1 cellular context compared by ENCODE assay signal in the genomic region with DNA sequence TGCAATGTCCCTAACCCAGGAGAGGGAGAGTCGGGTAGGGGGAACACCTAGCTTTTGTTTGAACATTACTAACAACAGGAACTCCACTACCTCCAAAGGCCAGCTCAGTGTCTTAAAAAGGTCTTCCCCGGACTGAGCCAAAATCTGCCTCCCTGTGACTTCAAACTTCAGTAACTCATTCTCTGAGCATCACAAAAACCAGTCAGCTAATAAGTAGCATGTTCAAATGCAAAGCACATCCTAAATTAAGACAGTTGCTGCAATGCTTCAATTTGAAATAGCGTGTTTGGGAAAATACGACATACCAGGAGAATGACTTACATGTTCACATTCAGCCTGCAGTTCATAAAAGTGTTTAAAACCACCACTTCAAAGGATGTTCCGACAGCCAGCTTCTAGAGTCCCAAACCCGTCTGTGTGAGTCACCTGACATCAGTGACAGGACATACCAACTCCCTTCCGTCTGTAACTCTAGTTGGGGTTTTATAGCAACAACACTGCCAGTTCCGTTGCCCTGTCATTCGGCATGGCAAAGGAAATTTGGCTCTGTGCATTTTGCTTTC.
TF ChIP-seq lines count a peak whose summit lies in the region.

No MANE protein-coding gene starts in this region.

TF ChIP-seq in HepG2, 621 proteins besides CTCF, POLR2A, EP300 and RAD21 (continued from another document and continues in another):
- TF ChIP-seq, protein P1, sequence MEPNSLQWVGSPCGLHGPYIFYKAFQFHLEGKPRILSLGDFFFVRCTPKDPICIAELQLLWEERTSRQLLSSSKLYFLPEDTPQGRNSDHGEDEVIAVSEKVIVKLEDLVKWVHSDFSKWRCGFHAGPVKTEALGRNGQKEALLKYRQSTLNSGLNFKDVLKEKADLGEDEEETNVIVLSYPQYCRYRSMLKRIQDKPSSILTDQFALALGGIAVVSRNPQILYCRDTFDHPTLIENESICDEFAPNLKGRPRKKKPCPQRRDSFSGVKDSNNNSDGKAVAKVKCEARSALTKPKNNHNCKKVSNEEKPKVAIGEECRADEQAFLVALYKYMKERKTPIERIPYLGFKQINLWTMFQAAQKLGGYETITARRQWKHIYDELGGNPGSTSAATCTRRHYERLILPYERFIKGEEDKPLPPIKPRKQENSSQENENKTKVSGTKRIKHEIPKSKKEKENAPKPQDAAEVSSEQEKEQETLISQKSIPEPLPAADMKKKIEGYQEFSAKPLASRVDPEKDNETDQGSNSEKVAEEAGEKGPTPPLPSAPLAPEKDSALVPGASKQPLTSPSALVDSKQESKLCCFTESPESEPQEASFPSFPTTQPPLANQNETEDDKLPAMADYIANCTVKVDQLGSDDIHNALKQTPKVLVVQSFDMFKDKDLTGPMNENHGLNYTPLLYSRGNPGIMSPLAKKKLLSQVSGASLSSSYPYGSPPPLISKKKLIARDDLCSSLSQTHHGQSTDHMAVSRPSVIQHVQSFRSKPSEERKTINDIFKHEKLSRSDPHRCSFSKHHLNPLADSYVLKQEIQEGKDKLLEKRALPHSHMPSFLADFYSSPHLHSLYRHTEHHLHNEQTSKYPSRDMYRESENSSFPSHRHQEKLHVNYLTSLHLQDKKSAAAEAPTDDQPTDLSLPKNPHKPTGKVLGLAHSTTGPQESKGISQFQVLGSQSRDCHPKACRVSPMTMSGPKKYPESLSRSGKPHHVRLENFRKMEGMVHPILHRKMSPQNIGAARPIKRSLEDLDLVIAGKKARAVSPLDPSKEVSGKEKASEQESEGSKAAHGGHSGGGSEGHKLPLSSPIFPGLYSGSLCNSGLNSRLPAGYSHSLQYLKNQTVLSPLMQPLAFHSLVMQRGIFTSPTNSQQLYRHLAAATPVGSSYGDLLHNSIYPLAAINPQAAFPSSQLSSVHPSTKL (CRISPR knock-in tag; IDR thresholded peaks at IDR 0.05) = peak; percentile 74
- TF ChIP-seq ETV5 (CRISPR knock-in tag; IDR thresholded peaks at IDR 0.05; ENCODE audit: borderline replicate concordance) = peak; percentile 85; the same call in 1 of the 2 replicates
- TF ChIP-seq SMYD3 (CRISPR knock-in tag; IDR thresholded peaks at IDR 0.05) = 0 out of 2 replicates have a peak, but pooled peaks have one; percentile 31
- no peak for TF ChIP-seq ZFX (CRISPR knock-in tag; IDR thresholded peaks at IDR 0.05; ENCODE audit: low read depth)
- TF ChIP-seq, protein P2, sequence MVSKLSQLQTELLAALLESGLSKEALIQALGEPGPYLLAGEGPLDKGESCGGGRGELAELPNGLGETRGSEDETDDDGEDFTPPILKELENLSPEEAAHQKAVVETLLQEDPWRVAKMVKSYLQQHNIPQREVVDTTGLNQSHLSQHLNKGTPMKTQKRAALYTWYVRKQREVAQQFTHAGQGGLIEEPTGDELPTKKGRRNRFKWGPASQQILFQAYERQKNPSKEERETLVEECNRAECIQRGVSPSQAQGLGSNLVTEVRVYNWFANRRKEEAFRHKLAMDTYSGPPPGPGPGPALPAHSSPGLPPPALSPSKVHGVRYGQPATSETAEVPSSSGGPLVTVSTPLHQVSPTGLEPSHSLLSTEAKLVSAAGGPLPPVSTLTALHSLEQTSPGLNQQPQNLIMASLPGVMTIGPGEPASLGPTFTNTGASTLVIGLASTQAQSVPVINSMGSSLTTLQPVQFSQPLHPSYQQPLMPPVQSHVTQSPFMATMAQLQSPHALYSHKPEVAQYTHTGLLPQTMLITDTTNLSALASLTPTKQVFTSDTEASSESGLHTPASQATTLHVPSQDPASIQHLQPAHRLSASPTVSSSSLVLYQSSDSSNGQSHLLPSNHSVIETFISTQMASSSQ (IDR thresholded peaks at IDR 0.05; ENCODE audit: low read depth) = 0 out of 2 replicates have a peak, but pooled peaks have one; percentile 5
- TF ChIP-seq, protein P2 (CRISPR knock-in tag; IDR thresholded peaks at IDR 0.05; ENCODE audit: borderline replicate concordance) = no peak
- 0 out of 2 replicates have a peak, but pooled peaks have one; percentile 37 for TF ChIP-seq USF2 (IDR thresholded peaks at IDR 0.05; ENCODE audit: low read depth, low read length)
- no peak for TF ChIP-seq USF2 (CRISPR knock-in tag; IDR thresholded peaks at IDR 0.05; ENCODE audit: borderline replicate concordance)
- 0 out of 2 replicates have a peak, but pooled peaks have one; percentile 25 for TF ChIP-seq ZKSCAN8 (CRISPR knock-in tag; IDR thresholded peaks at IDR 0.05; ENCODE audit: borderline replicate concordance)
- no peak for TF ChIP-seq ZNF558 (CRISPR knock-in tag; IDR thresholded peaks at IDR 0.05; ENCODE audit: borderline replicate concordance)
- peak; percentile 31; the same call in 1 of the 2 replicates for TF ChIP-seq TFDP1 (CRISPR knock-in tag; IDR thresholded peaks at IDR 0.05; ENCODE audit: borderline replicate concordance)
- TF ChIP-seq, protein P3, sequence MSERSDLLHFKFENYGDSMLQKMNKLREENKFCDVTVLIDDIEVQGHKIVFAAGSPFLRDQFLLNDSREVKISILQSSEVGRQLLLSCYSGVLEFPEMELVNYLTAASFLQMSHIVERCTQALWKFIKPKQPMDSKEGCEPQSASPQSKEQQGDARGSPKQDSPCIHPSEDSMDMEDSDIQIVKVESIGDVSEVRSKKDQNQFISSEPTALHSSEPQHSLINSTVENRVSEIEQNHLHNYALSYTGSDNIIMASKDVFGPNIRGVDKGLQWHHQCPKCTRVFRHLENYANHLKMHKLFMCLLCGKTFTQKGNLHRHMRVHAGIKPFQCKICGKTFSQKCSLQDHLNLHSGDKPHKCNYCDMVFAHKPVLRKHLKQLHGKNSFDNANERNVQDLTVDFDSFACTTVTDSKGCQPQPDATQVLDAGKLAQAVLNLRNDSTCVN (CRISPR knock-in tag; IDR thresholded peaks at IDR 0.05; ENCODE audit: borderline replicate concordance) = peak; percentile 78; the same call in 1 of the 2 replicates
- TF ChIP-seq SKI (IDR thresholded peaks at IDR 0.05; ENCODE audit: partially characterized antibody) = peak; percentile 66
- no peak for TF ChIP-seq RFX1 (IDR thresholded peaks at IDR 0.05)
- peak; percentile 64; the same call in 1 of the 2 replicates for TF ChIP-seq SOX5 (CRISPR knock-in tag; IDR thresholded peaks at IDR 0.05; ENCODE audit: borderline replicate concordance)
- TF ChIP-seq, protein P4, sequence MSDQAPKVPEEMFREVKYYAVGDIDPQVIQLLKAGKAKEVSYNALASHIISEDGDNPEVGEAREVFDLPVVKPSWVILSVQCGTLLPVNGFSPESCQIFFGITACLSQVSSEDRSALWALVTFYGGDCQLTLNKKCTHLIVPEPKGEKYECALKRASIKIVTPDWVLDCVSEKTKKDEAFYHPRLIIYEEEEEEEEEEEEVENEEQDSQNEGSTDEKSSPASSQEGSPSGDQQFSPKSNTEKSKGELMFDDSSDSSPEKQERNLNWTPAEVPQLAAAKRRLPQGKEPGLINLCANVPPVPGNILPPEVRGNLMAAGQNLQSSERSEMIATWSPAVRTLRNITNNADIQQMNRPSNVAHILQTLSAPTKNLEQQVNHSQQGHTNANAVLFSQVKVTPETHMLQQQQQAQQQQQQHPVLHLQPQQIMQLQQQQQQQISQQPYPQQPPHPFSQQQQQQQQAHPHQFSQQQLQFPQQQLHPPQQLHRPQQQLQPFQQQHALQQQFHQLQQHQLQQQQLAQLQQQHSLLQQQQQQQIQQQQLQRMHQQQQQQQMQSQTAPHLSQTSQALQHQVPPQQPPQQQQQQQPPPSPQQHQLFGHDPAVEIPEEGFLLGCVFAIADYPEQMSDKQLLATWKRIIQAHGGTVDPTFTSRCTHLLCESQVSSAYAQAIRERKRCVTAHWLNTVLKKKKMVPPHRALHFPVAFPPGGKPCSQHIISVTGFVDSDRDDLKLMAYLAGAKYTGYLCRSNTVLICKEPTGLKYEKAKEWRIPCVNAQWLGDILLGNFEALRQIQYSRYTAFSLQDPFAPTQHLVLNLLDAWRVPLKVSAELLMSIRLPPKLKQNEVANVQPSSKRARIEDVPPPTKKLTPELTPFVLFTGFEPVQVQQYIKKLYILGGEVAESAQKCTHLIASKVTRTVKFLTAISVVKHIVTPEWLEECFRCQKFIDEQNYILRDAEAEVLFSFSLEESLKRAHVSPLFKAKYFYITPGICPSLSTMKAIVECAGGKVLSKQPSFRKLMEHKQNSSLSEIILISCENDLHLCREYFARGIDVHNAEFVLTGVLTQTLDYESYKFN (CRISPR knock-in tag; conservative IDR thresholded peaks at IDR 0.05) = 0 out of 2 replicates have a peak, but pooled peaks have one; percentile 52
- no peak for TF ChIP-seq ZNF501 (CRISPR knock-in tag; IDR thresholded peaks at IDR 0.05)
- no peak for TF ChIP-seq RFXANK (CRISPR knock-in tag; IDR thresholded peaks at IDR 0.05)
- TF ChIP-seq CAMTA2 (CRISPR knock-in tag; IDR thresholded peaks at IDR 0.05; ENCODE audit: borderline replicate concordance) = no peak
- TF ChIP-seq, protein P5, sequence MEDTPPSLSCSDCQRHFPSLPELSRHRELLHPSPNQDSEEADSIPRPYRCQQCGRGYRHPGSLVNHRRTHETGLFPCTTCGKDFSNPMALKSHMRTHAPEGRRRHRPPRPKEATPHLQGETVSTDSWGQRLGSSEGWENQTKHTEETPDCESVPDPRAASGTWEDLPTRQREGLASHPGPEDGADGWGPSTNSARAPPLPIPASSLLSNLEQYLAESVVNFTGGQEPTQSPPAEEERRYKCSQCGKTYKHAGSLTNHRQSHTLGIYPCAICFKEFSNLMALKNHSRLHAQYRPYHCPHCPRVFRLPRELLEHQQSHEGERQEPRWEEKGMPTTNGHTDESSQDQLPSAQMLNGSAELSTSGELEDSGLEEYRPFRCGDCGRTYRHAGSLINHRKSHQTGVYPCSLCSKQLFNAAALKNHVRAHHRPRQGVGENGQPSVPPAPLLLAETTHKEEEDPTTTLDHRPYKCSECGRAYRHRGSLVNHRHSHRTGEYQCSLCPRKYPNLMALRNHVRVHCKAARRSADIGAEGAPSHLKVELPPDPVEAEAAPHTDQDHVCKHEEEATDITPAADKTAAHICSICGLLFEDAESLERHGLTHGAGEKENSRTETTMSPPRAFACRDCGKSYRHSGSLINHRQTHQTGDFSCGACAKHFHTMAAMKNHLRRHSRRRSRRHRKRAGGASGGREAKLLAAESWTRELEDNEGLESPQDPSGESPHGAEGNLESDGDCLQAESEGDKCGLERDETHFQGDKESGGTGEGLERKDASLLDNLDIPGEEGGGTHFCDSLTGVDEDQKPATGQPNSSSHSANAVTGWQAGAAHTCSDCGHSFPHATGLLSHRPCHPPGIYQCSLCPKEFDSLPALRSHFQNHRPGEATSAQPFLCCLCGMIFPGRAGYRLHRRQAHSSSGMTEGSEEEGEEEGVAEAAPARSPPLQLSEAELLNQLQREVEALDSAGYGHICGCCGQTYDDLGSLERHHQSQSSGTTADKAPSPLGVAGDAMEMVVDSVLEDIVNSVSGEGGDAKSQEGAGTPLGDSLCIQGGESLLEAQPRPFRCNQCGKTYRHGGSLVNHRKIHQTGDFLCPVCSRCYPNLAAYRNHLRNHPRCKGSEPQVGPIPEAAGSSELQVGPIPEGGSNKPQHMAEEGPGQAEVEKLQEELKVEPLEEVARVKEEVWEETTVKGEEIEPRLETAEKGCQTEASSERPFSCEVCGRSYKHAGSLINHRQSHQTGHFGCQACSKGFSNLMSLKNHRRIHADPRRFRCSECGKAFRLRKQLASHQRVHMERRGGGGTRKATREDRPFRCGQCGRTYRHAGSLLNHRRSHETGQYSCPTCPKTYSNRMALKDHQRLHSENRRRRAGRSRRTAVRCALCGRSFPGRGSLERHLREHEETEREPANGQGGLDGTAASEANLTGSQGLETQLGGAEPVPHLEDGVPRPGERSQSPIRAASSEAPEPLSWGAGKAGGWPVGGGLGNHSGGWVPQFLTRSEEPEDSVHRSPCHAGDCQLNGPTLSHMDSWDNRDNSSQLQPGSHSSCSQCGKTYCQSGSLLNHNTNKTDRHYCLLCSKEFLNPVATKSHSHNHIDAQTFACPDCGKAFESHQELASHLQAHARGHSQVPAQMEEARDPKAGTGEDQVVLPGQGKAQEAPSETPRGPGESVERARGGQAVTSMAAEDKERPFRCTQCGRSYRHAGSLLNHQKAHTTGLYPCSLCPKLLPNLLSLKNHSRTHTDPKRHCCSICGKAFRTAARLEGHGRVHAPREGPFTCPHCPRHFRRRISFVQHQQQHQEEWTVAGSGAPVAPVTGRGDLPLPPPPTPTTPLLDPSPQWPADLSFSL (CRISPR knock-in tag; IDR thresholded peaks at IDR 0.05) = 0 out of 2 replicates have a peak, but pooled peaks have one; percentile 23
- TF ChIP-seq HDAC1 (CRISPR knock-in tag; IDR thresholded peaks at IDR 0.05) = 0 out of 2 replicates have a peak, but pooled peaks have one; percentile 29
- TF ChIP-seq FOXJ3 (CRISPR knock-in tag; IDR thresholded peaks at IDR 0.05; ENCODE audit: borderline replicate concordance) = no peak
- TF ChIP-seq SIN3A (IDR thresholded peaks at IDR 0.05; ENCODE audit: borderline replicate concordance, low read depth, low read length) = 0 out of 2 replicates have a peak, but pooled peaks have one; percentile 46
- TF ChIP-seq PHF21A (CRISPR knock-in tag; IDR thresholded peaks at IDR 0.05) = peak; percentile 6; the same call in 1 of the 2 replicates
- peak; percentile 36; the same call in 1 of the 2 replicates for TF ChIP-seq HDAC2 (CRISPR knock-in tag; IDR thresholded peaks at IDR 0.05)
